ENCODE assay signal across 2 cellular contexts in genomic region chr2:1700427-1700826, GRCh38. TPM values are rescaled to one million over a fixed set of nuclear protein-coding genes. Genes with fewer than 3 reads are reported as not detected.
"Had no signal": no experiment of that assay in that cellular context is flagged by ENCODE, and none has a peak within 500 bp of the region (broad histone marks: within the 10 kb centered on the region; RNA-seq: fewer than 3 reads in every experiment).

No MANE protein-coding gene starts in this region.

RNA-seq across cellular contexts. Expression of gene PXDN, which starts 43.9 kb away (rescaled TPM):
- total RNA-seq: activated CD4-positive, alpha-beta memory T cell treated with anti-CD3 and anti-CD28 coated beads for 36 hours; activated T-helper 17 cell treated with anti-CD3 and anti-CD28 coated beads, Interleukin-2, amount 50 U/mL, for 72 hours had no signal
